In the genomic region with DNA sequence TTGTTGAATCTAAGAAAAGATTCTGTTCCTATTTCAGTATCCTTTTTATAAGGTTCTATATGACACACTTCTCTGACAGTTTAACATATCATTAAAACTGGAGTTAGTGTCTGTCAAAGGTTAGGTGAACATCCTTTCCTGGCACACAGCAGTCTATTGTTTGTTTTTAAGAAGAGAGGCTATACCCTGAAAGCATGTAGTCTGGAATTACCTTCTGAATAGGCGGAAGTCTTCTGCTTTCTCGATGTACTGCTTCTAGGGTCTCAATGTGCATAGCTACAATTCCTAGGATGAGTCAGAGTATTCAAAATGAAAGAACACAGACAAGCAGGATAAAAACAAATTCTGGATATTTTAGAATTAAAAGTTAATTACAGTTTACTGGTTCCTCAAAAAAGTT, we compare ENCODE assay signal across 17 cellular contexts.
DNase-seq lines count a peak whose midpoint lies in the region; ATAC-seq and TF ChIP-seq lines count a peak whose summit lies in the region.
"Had no signal": no experiment of that assay in that cellular context is flagged by ENCODE, and none has a peak within 500 bp of the region (broad histone marks: within the 10 kb centered on the region; RNA-seq: fewer than 3 reads in every experiment).

No MANE protein-coding gene starts in this region.

- no peak overlapping the region for H4K91ac ChIP-seq in mesenchymal stem cell (ENCODE audit: low read length)

- no peaks in the 10 kb centered on the region for H3K9me2 ChIP-seq in PC-9 (ENCODE audit: insufficient read depth)

- CTCF ChIA-PET in PC-9 (lab: Charles Lee) = no interaction called here

- WGBS in mesenchymal stem cell = 18% methylated on average over 2 of the region's 2 CpGs

- peaks cover 1% of the 10 kb centered on the region for H3K36me3 Mint-ChIP-seq in chondrocyte (ENCODE audit: low read depth)

- no peak overlapping the region for H2BK120ac ChIP-seq in mesenchymal stem cell (ENCODE audit: low read depth, low read length)

- H3K27me3 ChIP-seq in RWPE2 (ENCODE audit: insufficient read depth, poor library complexity, severe bottlenecking) (no peaks in the 10 kb centered on the region), mesenchymal stem cell (ENCODE audit: control insufficient read depth in 1 of 2, insufficient read depth in 1 of 2, low read length in 2 of 2) (no peaks in the 10 kb centered on the region), PC-9 (ENCODE audit: insufficient read depth, low read depth) (no peaks in the 10 kb centered on the region)
- H3K27me3 ChIP-seq: SJCRH30 had no signal

- H3K4me2 ChIP-seq in mesenchymal stem cell (ENCODE audit: low read length, poor library complexity, severe bottlenecking) = no peak overlapping the region
- H3K4me2 ChIP-seq in PC-9 = no peak overlapping the region

- H3K4ac ChIP-seq in mesenchymal stem cell (ENCODE audit: low read depth in 1 of 2, low read length in 2 of 2) = no peak overlapping the region

- H3K9ac ChIP-seq in mesenchymal stem cell (ENCODE audit: low read length) = no peak overlapping the region

- peaks cover 5% of the 10 kb centered on the region for H3K4me1 ChIP-seq in RWPE2 (ENCODE audit: insufficient read depth, poor library complexity, severe bottlenecking)
- H3K4me1 ChIP-seq in mesenchymal stem cell (ENCODE audit: control insufficient read depth, insufficient read depth, low read depth, low read length) = peaks cover 5% of the 10 kb centered on the region
- no peaks in the 10 kb centered on the region for H3K4me1 ChIP-seq in PC-9 (replicated peaks; ENCODE audit: insufficient read depth)
- H3K4me1 ChIP-seq: SJCRH30 had no signal

- no peak overlapping the region for H3K4me3 Mint-ChIP-seq in chondrocyte (ENCODE audit: unreplicated experiment)

- intact Hi-C loops in PC-9 (cut with micrococcal nuclease; ENCODE audit: unreplicated experiment) = no loop called here

- no peak overlapping the region for H3K14ac ChIP-seq in mesenchymal stem cell (ENCODE audit: low read length in 2 of 2)

- peaks cover 7% of the 10 kb centered on the region for H3K79me1 ChIP-seq in mesenchymal stem cell (replicated peaks; ENCODE audit: low read length, poor library complexity, severe bottlenecking)

- H3K9me3 ChIP-seq in RWPE2 (ENCODE audit: severe bottlenecking) (no peaks in the 10 kb centered on the region), mesenchymal stem cell (ENCODE audit: control insufficient read depth, low read length) (no peaks in the 10 kb centered on the region), PC-9 (ENCODE audit: insufficient read depth, low read depth) (no peaks in the 10 kb centered on the region)
- H3K9me3 ChIP-seq: Caco-2, SJCRH30 had no signal

- BruUV-seq in PC-9 (replicated peaks; lab: Mats Ljungman, UMichigan) = no TSS peak

- peak overlapping the region; percentile 50 for H3K27ac Mint-ChIP-seq in chondrocyte (ENCODE audit: unreplicated experiment)

- H3K79me2 ChIP-seq in PC-9 (ENCODE audit: low read depth) = no peaks in the 10 kb centered on the region

- no peaks in the 10 kb centered on the region for H3K9me3 Mint-ChIP-seq in chondrocyte (ENCODE audit: low read depth)

- no peaks in the 10 kb centered on the region for H3F3A ChIP-seq in PC-9 (ENCODE audit: insufficient read depth, low read depth)

- peak; percentile 56 for DNase-seq in EH (ENCODE audit: low read depth)
- DNase-seq in RWPE2 (ENCODE audit: low spot score) = no peak
- no peak for DNase-seq in chondrocyte (ENCODE audit: low spot score)
- DNase-seq in mesenchymal stem cell = peak; percentile 37
- no peak for DNase-seq in pons (ENCODE audit: low spot score)
- no peak for DNase-seq in DMS153 (lab: John Stamatoyannopoulos, UW)
- DNase-seq in PC-9 = no peak
- DNase-seq: Caco-2, GM23248, KG1, NCI-H1105, NCI-H1694 treated with DMSO at 0.1 percent for 48 hours, NCI-H510A treated with DMSO at 0.1 percent for 48 hours, SJCRH30 had no signal

- peak overlapping the region; percentile 35 for H3K27ac ChIP-seq in RWPE2 (ENCODE audit: poor library complexity, severe bottlenecking)
- H3K27ac ChIP-seq in mesenchymal stem cell (ENCODE audit: low read length, poor library complexity, severe bottlenecking) = peak overlapping the region; percentile 90
- H3K27ac ChIP-seq in PC-9 = no peak overlapping the region
- H3K27ac ChIP-seq: C4-2B, SJCRH30 had no signal

- no peak overlapping the region for H3K23ac ChIP-seq in mesenchymal stem cell (ENCODE audit: low read length in 2 of 2)

- POLR2A ChIA-PET in PC-9 (lab: Charles Lee; ENCODE audit: unreplicated experiment) = no interaction called here

- no peak overlapping the region for H2AK5ac ChIP-seq in mesenchymal stem cell (ENCODE audit: low read length, severe bottlenecking)

- no peaks in the 10 kb centered on the region for H4K20me1 ChIP-seq in PC-9 (ENCODE audit: insufficient read depth)

- peaks cover 35% of the 10 kb centered on the region for H3K4me1 Mint-ChIP-seq in chondrocyte (ENCODE audit: low read depth)

- H2BK5ac ChIP-seq in mesenchymal stem cell (ENCODE audit: low read depth, low read length, poor library complexity, severe bottlenecking) = no peak overlapping the region

- ATAC-seq in RWPE2 (ENCODE audit: low read depth) (no peak), HG02798 (IDR thresholded peaks at IDR 0.05; ENCODE audit: poor library complexity, unreplicated experiment) (no peak)
- ATAC-seq: HCT116 had no signal

- no peak overlapping the region for H2AFZ ChIP-seq in mesenchymal stem cell (ENCODE audit: low read depth, low read length)
- no peak overlapping the region for H2AFZ ChIP-seq in PC-9
- H2AFZ ChIP-seq: GM23248 had no signal

- H3K36me3 ChIP-seq in RWPE2 (ENCODE audit: low read depth) (peaks cover 22% of the 10 kb centered on the region), mesenchymal stem cell (ENCODE audit: control insufficient read depth in 1 of 2, insufficient read depth in 2 of 2, low read depth in 1 of 2, low read length in 2 of 2) (peaks cover 3 to 71% of the 10 kb centered on the region in 2 experiments), PC-9 (ENCODE audit: low read depth) (no peaks in the 10 kb centered on the region)

- H3K4me3 ChIP-seq in RWPE2 (ENCODE audit: severe bottlenecking) (no peak overlapping the region), mesenchymal stem cell (ENCODE audit: insufficient read depth in 1 of 2, low read depth in 1 of 2, low read length in 2 of 2) (no peak overlapping the region), PC-9 (no peak overlapping the region)
- H3K4me3 ChIP-seq: GM23248, SJCRH30 had no signal

- no peak overlapping the region for H4K8ac ChIP-seq in mesenchymal stem cell (ENCODE audit: low read length)

- no peaks in the 10 kb centered on the region for H3K27me3 Mint-ChIP-seq in chondrocyte (ENCODE audit: low read depth)

- H3K18ac ChIP-seq in mesenchymal stem cell (ENCODE audit: low read depth in 1 of 2, low read length in 2 of 2) = no peak overlapping the region

- TF ChIP-seq CTCF in RWPE2 (IDR thresholded peaks at IDR 0.05; ENCODE audit: poor library complexity, severe bottlenecking) = no peak
- no peak for TF ChIP-seq CTCF in chondrocyte (IDR thresholded peaks at IDR 0.05)
- TF ChIP-seq CTCF in PC-9 (conservative IDR thresholded peaks at IDR 0.05) = no peak

- H2BK15ac ChIP-seq in mesenchymal stem cell (ENCODE audit: low read depth, poor library complexity, severe bottlenecking) = no peak overlapping the region

- no peak overlapping the region for H2BK12ac ChIP-seq in mesenchymal stem cell (ENCODE audit: low read length in 2 of 2)

Comparison
In these comparisons a context has a peak if more than half of its experiments do, and no peak if none do; other contexts are left out.
1. DNase-seq: peak in EH (single experiment) and mesenchymal stem cell (single experiment); none in RWPE2 (single experiment), chondrocyte (single experiment), pons (single experiment), DMS153 (single experiment) and PC-9 (0 of 2).